In the genomic region with DNA sequence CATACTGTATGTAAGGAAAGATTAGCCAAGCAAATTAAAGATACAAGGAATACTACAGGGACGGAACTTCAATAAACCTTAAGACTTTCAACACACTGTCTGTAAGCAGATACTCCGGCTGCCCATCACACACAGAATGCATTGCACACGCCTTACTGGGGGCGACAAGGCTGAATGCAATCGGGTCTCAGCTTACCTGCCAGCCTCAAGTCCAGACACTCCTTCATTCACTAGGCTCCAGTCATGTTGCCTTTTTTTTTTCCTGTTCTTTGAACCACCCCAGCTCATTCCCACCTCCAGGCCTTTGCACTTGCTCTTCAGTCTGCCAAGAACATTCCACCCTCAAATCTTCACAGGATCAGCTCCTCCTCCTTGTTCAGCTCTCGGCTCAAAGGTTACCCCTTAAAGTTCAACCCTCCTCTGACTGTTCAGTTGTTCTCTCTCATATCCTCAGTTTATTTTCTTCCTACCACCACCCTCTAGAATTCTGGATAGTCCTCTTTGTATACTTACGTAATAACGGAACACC, we compare ENCODE assay signal across 22 cellular contexts.
"Had no signal": no experiment of that assay in that cellular context is flagged by ENCODE, and none has a peak within 500 bp of the region (broad histone marks: within the 10 kb centered on the region; RNA-seq: fewer than 3 reads in every experiment).

No MANE protein-coding gene starts in this region.

- H3K27ac Mint-ChIP-seq: activated naive CD8-positive, alpha-beta T cell treated with anti-CD3 and anti-CD28 coated beads, Interleukin-2, amount 10 ng/mL, durations not matched to agents 7 days and 5 days; activated T-helper 2 cell treated with anti-CD3 and anti-CD28 coated beads, Interferon-gamma antibody, Interleukin-2, Interleukin-4, amounts not matched to agents 10 μg/mL and 5 μg/mL and 100 μg/mL, durations not matched to agents 14 hours and 24 hours and 36 hours; T-helper 17 cell; type B pancreatic cell had no signal

- ATAC-seq: activated T-cell treated with anti-CD3 and anti-CD28 coated beads, Interleukin-2, amount 50 U/mL, for 4 hours; heart right ventricle; left ventricle myocardium superior; T-helper 17 cell had no signal

- H3K27ac ChIP-seq: coronary artery, heart right ventricle, sigmoid colon, thoracic aorta, vagina had no signal

- H3K27me3 Mint-ChIP-seq: activated naive CD8-positive, alpha-beta T cell treated with anti-CD3 and anti-CD28 coated beads, Interleukin-2, amount 10 ng/mL, durations not matched to agents 7 days and 5 days; T-helper 17 cell; type B pancreatic cell had no signal

- H3K4me1 Mint-ChIP-seq: activated naive CD8-positive, alpha-beta T cell treated with anti-CD3 and anti-CD28 coated beads, Interleukin-2, amount 10 ng/mL, durations not matched to agents 7 days and 5 days; T-helper 17 cell had no signal

- H3K9me3 Mint-ChIP-seq: activated naive CD8-positive, alpha-beta T cell treated with anti-CD3 and anti-CD28 coated beads, Interleukin-2, amount 10 ng/mL, durations not matched to agents 7 days and 5 days; activated T-cell treated with anti-CD3 and anti-CD28 coated beads, Interleukin-2, amount 50 U/mL, for 4 hours; activated T-helper 2 cell treated with anti-CD3 and anti-CD28 coated beads, Interferon-gamma antibody, Interleukin-2, Interleukin-4, amounts not matched to agents 10 μg/mL and 5 μg/mL and 100 μg/mL, durations not matched to agents 14 hours and 24 hours and 36 hours; type B pancreatic cell had no signal

- H3K4me1 ChIP-seq: sigmoid colon, vagina had no signal

- H3K9me3 ChIP-seq: heart right ventricle, sigmoid colon, thoracic aorta, vagina had no signal

- DNase-seq: activated CD4-positive, alpha-beta T cell treated with anti-CD3 and anti-CD28 coated beads for 4 hours; activated CD4-positive, alpha-beta T cell treated with anti-CD3 and anti-CD28 coated beads, Interleukin-2, amount 50 U/mL, for 48 hours; activated CD4-positive, CD25-positive, alpha-beta regulatory T cell; activated CD8-positive, alpha-beta memory T cell treated with anti-CD3 and anti-CD28 coated beads, Interleukin-2, amount 50 U/mL, for 48 hours; activated naive CD4-positive, alpha-beta T cell treated with Interleukin-2 at 50 U/mL for 16 hours; activated naive CD8-positive, alpha-beta T cell treated with anti-CD3 and anti-CD28 coated beads, Interleukin-2, amount 10 ng/mL, durations not matched to agents 7 days and 5 days; activated T-cell treated with anti-CD3 and anti-CD28 coated beads, Interleukin-2, amount 50 U/mL, for 4 hours; amniotic stem cell; cerebellar nuclear complex; heart right ventricle; kidney glomerular epithelial cell; left ventricle myocardium superior; occipital lobe; sigmoid colon; stimulated activated CD4-positive, alpha-beta T cell treated with anti-CD3 and anti-CD28 coated beads, Interleukin-4, amount 100 ng/mL, for 24 hours; stimulated activated naive CD4-positive, alpha-beta T cell treated with Interleukin-2 at 50 U/mL for 16 hours; T-helper 17 cell had no signal

- H3K27me3 ChIP-seq: heart right ventricle, sigmoid colon, vagina had no signal

- H3K4me3 Mint-ChIP-seq: activated naive CD8-positive, alpha-beta T cell treated with anti-CD3 and anti-CD28 coated beads, Interleukin-2, amount 10 ng/mL, durations not matched to agents 7 days and 5 days; activated T-cell treated with anti-CD3 and anti-CD28 coated beads, Interleukin-2, amount 50 U/mL, for 4 hours; T-helper 17 cell; type B pancreatic cell had no signal

- H3K36me3 ChIP-seq: heart right ventricle, sigmoid colon, thoracic aorta, vagina had no signal

- H3K4me3 ChIP-seq: coronary artery, heart right ventricle, sigmoid colon, thoracic aorta, vagina had no signal

- H3K36me3 Mint-ChIP-seq: activated naive CD8-positive, alpha-beta T cell treated with anti-CD3 and anti-CD28 coated beads, Interleukin-2, amount 10 ng/mL, durations not matched to agents 7 days and 5 days; type B pancreatic cell had no signal
